Comparison of ENCODE assay signal across 8 cellular contexts in the genomic region with DNA sequence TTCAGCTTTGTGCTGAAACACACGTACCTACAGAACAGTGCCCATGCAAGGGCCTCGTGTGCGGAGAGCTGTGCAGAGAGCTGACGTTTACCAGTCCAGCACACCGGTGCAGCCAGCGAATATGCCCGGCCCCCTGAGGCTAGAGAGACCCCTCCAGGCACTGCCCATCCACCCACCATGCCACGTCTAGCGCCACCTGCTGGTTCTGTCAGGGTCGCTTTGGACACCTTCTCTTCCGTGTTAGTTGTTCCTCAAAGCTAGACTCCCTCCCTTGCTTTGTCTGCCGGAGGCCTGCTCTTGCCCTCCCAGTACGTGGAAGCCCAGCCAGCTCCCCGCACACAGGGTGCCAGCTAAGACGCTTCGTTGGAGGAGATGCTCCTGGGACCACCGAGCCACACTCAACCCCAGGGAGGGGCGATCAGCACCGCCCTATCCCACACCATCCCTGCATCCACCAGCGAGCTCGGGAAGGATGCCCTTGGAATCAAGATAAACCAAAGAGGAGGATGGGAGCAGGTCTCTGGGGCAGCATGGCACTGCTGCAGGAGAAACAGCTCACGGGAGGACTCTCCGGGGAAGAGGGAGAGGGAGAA. TPM values are rescaled to one million over a fixed set of nuclear protein-coding genes. Genes with fewer than 3 reads are reported as not detected.
A peak's percentile ranks its signal among the peaks of the same experiment; 100 is the strongest.
DNase-seq lines count a peak whose midpoint lies in the region; ATAC-seq and TF ChIP-seq lines count a peak whose summit lies in the region.

No MANE protein-coding gene starts in this region.

- H3K36me3 ChIP-seq in CD4-positive, alpha-beta memory T cell (ENCODE audit: insufficient read depth, low read length) = peaks cover 30% of the 10 kb centered on the region
- no peaks in the 10 kb centered on the region for H3K36me3 ChIP-seq in KMS-11 (ENCODE audit: insufficient read depth)

- peaks cover 41 to 70% of the 10 kb centered on the region in 2 donors for H3K36me3 Mint-ChIP-seq in CD4-positive, alpha-beta memory T cell

- POLR2A ChIA-PET in CD4-positive, alpha-beta memory T cell (lab: Charles Lee; ENCODE audit: partially characterized antibody) = interaction anchor here (0.8 to 1.4 kb wide), 3 partner anchors 40 to 46 kb away, joined by 3 to 6 read pairs (median 3); no protein-coding TSS in a partner anchor

- no peaks in the 10 kb centered on the region for H3K4me1 ChIP-seq in CD4-positive, alpha-beta memory T cell (ENCODE audit: insufficient read depth, low read length)
- no peaks in the 10 kb centered on the region for H3K4me1 ChIP-seq in KMS-11 (ENCODE audit: low read depth, poor library complexity, severe bottlenecking)

- H3K4me1 Mint-ChIP-seq in CD4-positive, alpha-beta memory T cell = peaks cover 0 to 1% (median 0%) of the 10 kb centered on the region in 4 donors

- TF ChIP-seq CTCF in KMS-11 (conservative IDR thresholded peaks at IDR 0.05; ENCODE audit: low read depth, low read length) = peak; percentile 66
- TF ChIP-seq CTCF in foreskin fibroblast (IDR thresholded peaks at IDR 0.05; ENCODE audit: low read depth, low read length) = peak; percentile 63

- H4K20me1 ChIP-seq in KMS-11 (ENCODE audit: insufficient read depth) = no peaks in the 10 kb centered on the region

- no peaks in the 10 kb centered on the region for H3K27me3 ChIP-seq in CD4-positive, alpha-beta memory T cell (ENCODE audit: insufficient read depth, low read length)
- H3K27me3 ChIP-seq in KMS-11 (ENCODE audit: insufficient read depth, low read depth) = no peaks in the 10 kb centered on the region

- H3K9me3 ChIP-seq in CD4-positive, alpha-beta memory T cell (ENCODE audit: control insufficient read depth in 1 of 2, low read length in 2 of 2) = no peaks in the 10 kb centered on the region

- no peaks in the 10 kb centered on the region for H3K79me2 ChIP-seq in KMS-11 (ENCODE audit: insufficient read depth, low read depth)

- no peak overlapping the region for H2AFZ ChIP-seq in KMS-11 (ENCODE audit: low read depth)

- no peaks in the 10 kb centered on the region for H3K27me3 Mint-ChIP-seq in CD4-positive, alpha-beta memory T cell

- CTCF ChIA-PET in CD4-positive, alpha-beta memory T cell (lab: Charles Lee; ENCODE audit: partially characterized antibody) = interaction anchor here (0.7 to 6.1 kb wide), 14 partner anchors 8 to 210 kb away, joined by 3 to 54 read pairs (median 4); a partner anchor contains a TSS

- intact Hi-C loops in CD4-positive, alpha-beta memory T cell (cut with micrococcal nuclease) = loop anchor here (5.0 kb wide), 2 partner anchors 44 to 166 kb away; a partner anchor contains a TSS
- intact Hi-C loops in posterior vena cava (cut with DNase I) = no loop called here

- no peak overlapping the region for H3K4me3 ChIP-seq in CD4-positive, alpha-beta memory T cell (ENCODE audit: low read length in 2 of 2)
- H3K4me3 ChIP-seq in KMS-11 (IDR thresholded peaks at IDR 0.05; ENCODE audit: insufficient read depth, low read depth, low read length) = no peak overlapping the region
- H3K4me3 ChIP-seq in foreskin fibroblast (ENCODE audit: low read depth in 1 of 2, low read length in 2 of 2) = no peak overlapping the region

- H3K4me2 ChIP-seq in KMS-11 = no peak overlapping the region

- no peak overlapping the region for H3K27ac ChIP-seq in CD4-positive, alpha-beta memory T cell (ENCODE audit: low read depth, low read length)
- no peak overlapping the region for H3K27ac ChIP-seq in KMS-11

- no peaks in the 10 kb centered on the region for H3K9me3 Mint-ChIP-seq in CD4-positive, alpha-beta memory T cell

- no peak overlapping the region for H3K27ac Mint-ChIP-seq in CD4-positive, alpha-beta memory T cell

- DNase-seq in CD4-positive, alpha-beta memory T cell = peak in 3 of 5 donors; percentile 17 to 37 (median 26)
- DNase-seq in activated CD8-positive, alpha-beta memory T cell treated with anti-CD3 and anti-CD28 coated beads, Interleukin-2, amount 50 U/mL, for 48 hours = peak; percentile 81
- DNase-seq in foreskin fibroblast (peak in 1 of 2 donors; percentile 30), SIG-M5 (lab: John Stamatoyannopoulos, UW) (no peak), posterior vena cava (ENCODE audit: low spot score) (no peak)
- peak; percentile 8 to 34 (median 31) for DNase-seq in stimulated activated CD4-positive, alpha-beta T cell treated with anti-CD3 and anti-CD28 coated beads, Interleukin-12 subunit alpha, Interleukin-12 subunit beta, amount 100 ng/mL, for 48 hours (ENCODE audit: low read depth in 2 of 3, low spot score in 1 of 3)

- no peak overlapping the region for H3K9ac ChIP-seq in KMS-11

- peak overlapping the region in 1 of 8 donors; percentile 11 for H3K4me3 Mint-ChIP-seq in CD4-positive, alpha-beta memory T cell

- ATAC-seq in GM21786 (IDR thresholded peaks at IDR 0.05; ENCODE audit: unreplicated experiment) = no peak

RNA-seq across cellular contexts. Expression of a gene that starts 43.4 kb away (rescaled TPM):
- 10 to 100 TPM; 29.3 to 35.5 TPM for total RNA-seq in CD4-positive, alpha-beta memory T cell
- 1 to 10 TPM; 7.5 to 7.7 TPM for polyA plus RNA-seq in CD4-positive, alpha-beta memory T cell
- total RNA-seq in posterior vena cava = 100 to 1,000 TPM in 1 of 2 donors, 10 to 100 TPM in 1; 62.3 to 127 TPM

RNA-seq across cellular contexts. Expression of a gene that starts 47.0 kb away (rescaled TPM):
- 1 to 10 TPM; 5.7 to 5.8 TPM for total RNA-seq in CD4-positive, alpha-beta memory T cell
- polyA plus RNA-seq in CD4-positive, alpha-beta memory T cell = 1 to 10 TPM; 2.6 to 3.4 TPM
- under 1 TPM; 0.62 to 0.93 TPM for total RNA-seq in posterior vena cava

Comparison
In these comparisons a context has a peak if more than half of its experiments do, and no peak if none do; other contexts are left out.
1. DNase-seq: peak in CD4-positive, alpha-beta memory T cell (3 of 5), activated CD8-positive, alpha-beta memory T cell treated with anti-CD3 and anti-CD28 coated beads, Interleukin-2, amount 50 U/mL, for 48 hours (single experiment) and stimulated activated CD4-positive, alpha-beta T cell treated with anti-CD3 and anti-CD28 coated beads, Interleukin-12 subunit alpha, Interleukin-12 subunit beta, amount 100 ng/mL, for 48 hours (3 of 3); none in SIG-M5 (single experiment) and posterior vena cava (single experiment).